Comparison of ENCODE assay signal across 11 cellular contexts in genomic region chr12:78062781-78063180, GRCh38.
A peak's percentile ranks its signal among the peaks of the same experiment; 100 is the strongest.
DNase-seq lines count a peak whose midpoint lies in the region; ATAC-seq and TF ChIP-seq lines count a peak whose summit lies in the region.
"Had no signal": no experiment of that assay in that cellular context is flagged by ENCODE, and none has a peak within 500 bp of the region (broad histone marks: within the 10 kb centered on the region; RNA-seq: fewer than 3 reads in every experiment).

No MANE protein-coding gene starts in this region.

- ATAC-seq in GM19328 (IDR thresholded peaks at IDR 0.05; ENCODE audit: unreplicated experiment), result no peak
- ATAC-seq in HG03460 (IDR thresholded peaks at IDR 0.05; ENCODE audit: unreplicated experiment), result no peak
- ATAC-seq: activated CD4-positive, alpha-beta T cell treated with anti-CD3 and anti-CD28 coated beads for 36 hours had no signal

- DNase-seq in AG09319 (ENCODE audit: extremely low read depth, low read depth) (peak; percentile 30), HK-2 (ENCODE audit: unreplicated experiment) (peak; percentile 4), dermis blood vessel endothelial cell (peak; percentile 90), medulla oblongata (ENCODE audit: extremely low spot score) (peak; percentile 38), NCI-H524 treated with DMSO at 0.1 percent for 48 hours (lab: John Stamatoyannopoulos, UW) (no peak)
- no peak for DNase-seq in stimulated activated naive CD4-positive, alpha-beta T cell treated with Interleukin-2 at 50 U/mL for 16 hours (lab: John Stamatoyannopoulos, UW)
- DNase-seq: activated CD4-positive, alpha-beta T cell treated with anti-CD3 and anti-CD28 coated beads for 36 hours; activated effector memory CD4-positive, alpha-beta T cell treated with anti-CD3 and anti-CD28 coated beads, Interleukin-2, amount 50 U/mL, for 16 hours; DMS79 had no signal

- no peak for TF ChIP-seq CTCF in AG09319 (IDR thresholded peaks at IDR 0.05; ENCODE audit: low read depth, low read length)

Comparison
In these comparisons a context has a peak if more than half of its experiments do, and no peak if none do; other contexts are left out.
1. DNase-seq: peak in AG09319 (single experiment), HK-2 (single experiment), dermis blood vessel endothelial cell (single experiment) and medulla oblongata (single experiment); none in stimulated activated naive CD4-positive, alpha-beta T cell treated with Interleukin-2 at 50 U/mL for 16 hours (single experiment) and NCI-H524 treated with DMSO at 0.1 percent for 48 hours (single experiment).